7 cellular contexts compared by ENCODE assay signal in genomic region chr4:168514249-168514852, GRCh38. TPM values are rescaled to one million over a fixed set of nuclear protein-coding genes. Genes with fewer than 3 reads are reported as not detected.
A peak's percentile ranks its signal among the peaks of the same experiment; 100 is the strongest.
DNase-seq lines count a peak whose midpoint lies in the region; ATAC-seq, FAIRE-seq and TF ChIP-seq lines count a peak whose summit lies in the region.

No MANE protein-coding gene starts in this region.

- H3K36me3 Mint-ChIP-seq in endodermal cell (ENCODE audit: low read depth) = no peaks in the 10 kb centered on the region

- H3K27me3 Mint-ChIP-seq in endodermal cell (ENCODE audit: insufficient read depth) = no peaks in the 10 kb centered on the region

- no peaks in the 10 kb centered on the region for H3K4me1 Mint-ChIP-seq in endodermal cell

- no peaks in the 10 kb centered on the region for H3K4me1 ChIP-seq in endodermal cell (ENCODE audit: control insufficient read depth, insufficient read depth, low read length)

- FAIRE-seq in GM12891 (lab: Jason Lieb, UNC) = no peak

- no peak overlapping the region for H3K27ac ChIP-seq in endodermal cell (ENCODE audit: low read depth, low read length)

- DNase-seq in GM12891 (ENCODE audit: insufficient read length, low spot score) (peak; percentile 5), NCI-H446 (lab: John Stamatoyannopoulos, UW) (peak; percentile 32 to 74), endodermal cell (no peak), retinal pigment epithelial cell (ENCODE audit: low read depth) (no peak), AG08396 (ENCODE audit: low spot score) (no peak)
- no peak for DNase-seq in stimulated activated naive CD8-positive, alpha-beta T cell treated with anti-CD3 and anti-CD28 coated beads, Interleukin-15, Interleukin-2, amounts not matched to agents 100 U/mL and 50 U/mL, for 24 hours

- no peak for ATAC-seq in HG03521 (IDR thresholded peaks at IDR 0.05; ENCODE audit: unreplicated experiment)
- ATAC-seq in stimulated activated naive CD8-positive, alpha-beta T cell treated with anti-CD3 and anti-CD28 coated beads, Interleukin-15, Interleukin-2, amounts not matched to agents 100 U/mL and 50 U/mL, for 24 hours = no peak

- no peaks in the 10 kb centered on the region for H3K9me3 ChIP-seq in endodermal cell (ENCODE audit: control insufficient read depth, low read length)

- peaks cover 3% of the 10 kb centered on the region for H3K9me3 Mint-ChIP-seq in endodermal cell

- H3K36me3 ChIP-seq in endodermal cell (ENCODE audit: control insufficient read depth, insufficient read depth, low read length) = no peaks in the 10 kb centered on the region

- peak; percentile 69 for TF ChIP-seq CTCF in endodermal cell (conservative IDR thresholded peaks at IDR 0.05)
- peak; percentile 19 for TF ChIP-seq CTCF in retinal pigment epithelial cell (conservative IDR thresholded peaks at IDR 0.05; ENCODE audit: low read depth, low read length)

- no peak for TF ChIP-seq POLR2A in GM12891 (IDR thresholded peaks at IDR 0.05; ENCODE audit: low read depth, low read length)

- H3K27ac Mint-ChIP-seq in endodermal cell = no peak overlapping the region

- H3K4me3 ChIP-seq in endodermal cell (ENCODE audit: low read length) (no peak overlapping the region), retinal pigment epithelial cell (ENCODE audit: low read length) (no peak overlapping the region)

- no peak overlapping the region for H3K4me3 Mint-ChIP-seq in endodermal cell

- H3K9ac ChIP-seq in endodermal cell (ENCODE audit: extremely low read depth, low read length, poor library complexity, severe bottlenecking) = no peak overlapping the region

- 80 to 89% methylated on average over 1 to 2 of the region's 3 CpGs for WGBS in endodermal cell (ENCODE audit: insufficient coverage in 1 of 2, insufficient read length in 1 of 2), 2 experiments

- no peaks in the 10 kb centered on the region for H3K27me3 ChIP-seq in endodermal cell (ENCODE audit: control insufficient read depth, insufficient read depth, low read length, poor library complexity, severe bottlenecking)

TF ChIP-seq in GM12891, 5 proteins besides CTCF, POLR2A, EP300 and RAD21:
- TF ChIP-seq POU2F2 (IDR thresholded peaks at IDR 0.05; ENCODE audit: low read depth, low read length) (no peak), TAF1 (IDR thresholded peaks at IDR 0.05; ENCODE audit: low read depth, low read length) (no peak), SPI1 (IDR thresholded peaks at IDR 0.05; ENCODE audit: low read depth, low read length) (no peak), POLR2AphosphoS5 (IDR thresholded peaks at IDR 0.05; ENCODE audit: low read depth, low read length) (no peak), PAX5 (IDR thresholded peaks at IDR 0.05; ENCODE audit: insufficient read depth, low read length, severe bottlenecking) (no peak)
TF ChIP-seq in GM12891: peak in this region for 0.

RNA-seq across cellular contexts. Expression of gene PALLD, which starts 17.5 kb away (rescaled TPM):
- polyA plus RNA-seq in GM12891 (2012; ENCODE audit: low read depth, missing spikeins) = 0.10 TPM
- 10 to 100 TPM; 51.8 to 86.7 TPM for total RNA-seq in endodermal cell
- polyA plus RNA-seq in endodermal cell (2013, experiment 1 of 2) = 92.0 TPM
- polyA plus RNA-seq in endodermal cell (2013, experiment 2 of 2) = 94.4 TPM

RNA-seq across cellular contexts. Expression of gene DDX60L, which starts 34.1 kb away (rescaled TPM):
- 2.5 TPM for polyA plus RNA-seq in GM12891 (2012; ENCODE audit: low read depth, missing spikeins)
- total RNA-seq in endodermal cell = 1 to 10 TPM in 1 of 2 donors, under 1 TPM in 1; 0.57 to 1.3 TPM
- polyA plus RNA-seq in endodermal cell (2013, experiment 1 of 2) = 0.39 TPM
- 0.66 TPM for polyA plus RNA-seq in endodermal cell (2013, experiment 2 of 2)

Comparison
In these comparisons a context has a peak if more than half of its experiments do, and no peak if none do; other contexts are left out.
1. DNase-seq: peak in GM12891 (single experiment) and NCI-H446 (2 of 2); none in endodermal cell (single experiment), retinal pigment epithelial cell (single experiment), stimulated activated naive CD8-positive, alpha-beta T cell treated with anti-CD3 and anti-CD28 coated beads, Interleukin-15, Interleukin-2, amounts not matched to agents 100 U/mL and 50 U/mL, for 24 hours (single experiment) and AG08396 (single experiment).